8 cellular contexts compared by ENCODE assay signal in genomic region chr1:182392045-182393028, GRCh38. TPM values are rescaled to one million over a fixed set of nuclear protein-coding genes. Genes with fewer than 3 reads are reported as not detected.
A peak's percentile ranks its signal among the peaks of the same experiment; 100 is the strongest.
DNase-seq lines count a peak whose midpoint lies in the region; ATAC-seq and TF ChIP-seq lines count a peak whose summit lies in the region.

No MANE protein-coding gene starts in this region.

- TF ChIP-seq EP300 in Ishikawa (IDR thresholded peaks at IDR 0.05; ENCODE audit: borderline replicate concordance) = no peak

- DNase-seq in CD1c-positive myeloid dendritic cell (ENCODE audit: extremely low spot score) (peak; percentile 77), SK-MEL-5 (ENCODE audit: low read depth, low spot score) (peak; percentile 26), caudate nucleus (lab: John Stamatoyannopoulos, UW) (peak in 17 of 61 donors; percentile 19 to 85 (median 72))
- peak; percentile 8 for DNase-seq in stimulated activated CD4-positive, alpha-beta T cell treated with anti-CD3 and anti-CD28 coated beads, Interleukin-4, amount 100 ng/mL, for 24 hours

- peak overlapping the region; percentile 96 for H3K27ac ChIP-seq in caudate nucleus (ENCODE audit: low read depth, low read length)
- peak overlapping the region; percentile 95 for H3K27ac ChIP-seq in layer of hippocampus (ENCODE audit: low read depth, low read length)

- no peaks in the 10 kb centered on the region for H3K27me3 ChIP-seq in layer of hippocampus (ENCODE audit: control insufficient read depth, insufficient read depth, low read length)

- no peak for TF ChIP-seq RAD21 in Ishikawa (IDR thresholded peaks at IDR 0.05; ENCODE audit: low read depth)

- in situ Hi-C loops in SK-MEL-5 (cut with HindIII; ENCODE audit: low pct_unique_long_range_greater_than_20kb, low sequenced_read_pairs) = no loop called here

- peak; percentile 3 for ATAC-seq in GM19467 (IDR thresholded peaks at IDR 0.05; ENCODE audit: unreplicated experiment)
- no peak for ATAC-seq in HG02884 (IDR thresholded peaks at IDR 0.05; ENCODE audit: unreplicated experiment)

TF ChIP-seq in Ishikawa, 13 proteins besides CTCF, POLR2A, EP300 and RAD21:
- TF ChIP-seq USF1 (IDR thresholded peaks at IDR 0.05) = no peak
- TF ChIP-seq ZBTB7A (IDR thresholded peaks at IDR 0.05; ENCODE audit: low read depth) = 0 out of 2 replicates have a peak, but pooled peaks have one; percentile 12
- no peak for TF ChIP-seq FOXM1 (IDR thresholded peaks at IDR 0.05; ENCODE audit: borderline replicate concordance, low read depth)
- no peak for TF ChIP-seq CREB1 (IDR thresholded peaks at IDR 0.05; ENCODE audit: low read depth)
- TF ChIP-seq TAF1 (IDR thresholded peaks at IDR 0.05; ENCODE audit: low read depth) = no peak
- TF ChIP-seq TEAD4 (IDR thresholded peaks at IDR 0.05) = no peak
- TF ChIP-seq CEBPB (IDR thresholded peaks at IDR 0.05) = no peak
- TF ChIP-seq EGR1 (IDR thresholded peaks at IDR 0.05) = no peak

RNA-seq across cellular contexts. Expression of gene GLUL, which starts 0.7 kb away (rescaled TPM):
- total RNA-seq in SK-MEL-5 (2014; rRNA removed; shearing (Covaris generic)) = 262 and 278 TPM in 2 replicates
- polyA plus RNA-seq in SK-MEL-5 (2015; cell fraction: cytosol; rRNA removed) = 103 and 106 TPM in 2 replicates
- 73.5 and 76.0 TPM in 2 replicates for polyA plus RNA-seq in SK-MEL-5 (2015; cell fraction: nucleus; rRNA removed)

RNA-seq across cellular contexts. Expression of gene TEDDM1, which starts 8.1 kb away (rescaled TPM):
- not detected in 2 replicates for total RNA-seq in SK-MEL-5 (2014; rRNA removed; shearing (Covaris generic))
- not detected in 2 replicates for polyA plus RNA-seq in SK-MEL-5 (2015; cell fraction: cytosol; rRNA removed)
- not detected in 2 replicates for polyA plus RNA-seq in SK-MEL-5 (2015; cell fraction: nucleus; rRNA removed)

RNA-seq across cellular contexts. Expression of gene RGSL1, which starts 57.6 kb away (rescaled TPM):
- not detected in 2 replicates for total RNA-seq in SK-MEL-5 (2014; rRNA removed; shearing (Covaris generic))
- not detected in 2 replicates for polyA plus RNA-seq in SK-MEL-5 (2015; cell fraction: cytosol; rRNA removed)
- polyA plus RNA-seq in SK-MEL-5 (2015; cell fraction: nucleus; rRNA removed) = not detected in 2 replicates
